Comparison of ENCODE assay signal across 8 cellular contexts in genomic region chrX:150984164-150984824, GRCh38. TPM values are rescaled to one million over a fixed set of nuclear protein-coding genes. Genes with fewer than 3 reads are reported as not detected.
DNase-seq lines count a peak whose midpoint lies in the region; ATAC-seq and TF ChIP-seq lines count a peak whose summit lies in the region.

No MANE protein-coding gene starts in this region.

- no peaks in the 10 kb centered on the region for H3K4me1 ChIP-seq in CD8-positive, alpha-beta memory T cell (ENCODE audit: insufficient read depth, low read length)
- no peaks in the 10 kb centered on the region for H3K4me1 ChIP-seq in muscle layer of duodenum (ENCODE audit: control insufficient read depth in 1 of 2, insufficient read depth in 2 of 2, low read length in 2 of 2)

- H3K4me3 ChIP-seq in CD8-positive, alpha-beta memory T cell (ENCODE audit: low read length) = peak overlapping the region; percentile 26
- H3K4me3 ChIP-seq in NB4 (ENCODE audit: low read depth, low read length) (peak overlapping the region; percentile 72), muscle layer of duodenum (ENCODE audit: low read depth in 1 of 2, low read length in 2 of 2) (peak overlapping the region; percentile 33 to 63)

- TF ChIP-seq POLR2A in NB4 (IDR thresholded peaks at IDR 0.05; ENCODE audit: extremely low read depth, insufficient read length) = no peak

- H3K9me3 Mint-ChIP-seq in CD8-positive, alpha-beta memory T cell = no peaks in the 10 kb centered on the region
- no peaks in the 10 kb centered on the region for H3K9me3 Mint-ChIP-seq in chondrocyte (ENCODE audit: low read depth)

- peaks cover 9 to 10% of the 10 kb centered on the region in 2 donors for H3K27me3 Mint-ChIP-seq in CD8-positive, alpha-beta memory T cell
- H3K27me3 Mint-ChIP-seq in chondrocyte (ENCODE audit: low read depth) = no peaks in the 10 kb centered on the region

- H3K27ac Mint-ChIP-seq in CD8-positive, alpha-beta memory T cell = peak overlapping the region in 4 of 8 donors; percentile 24 to 70 (median 47)
- peak overlapping the region; percentile 72 for H3K27ac Mint-ChIP-seq in chondrocyte (ENCODE audit: unreplicated experiment)

- peaks cover 4 to 13% (median 12%) of the 10 kb centered on the region in 3 donors for H3K4me1 Mint-ChIP-seq in CD8-positive, alpha-beta memory T cell
- peaks cover 8% of the 10 kb centered on the region for H3K4me1 Mint-ChIP-seq in chondrocyte (ENCODE audit: low read depth)

- peak in 1 of 5 donors; percentile 13 for DNase-seq in CD8-positive, alpha-beta memory T cell
- DNase-seq in NB4 (ENCODE audit: low read depth) (peak; percentile 17), chondrocyte (ENCODE audit: low spot score) (peak; percentile 72), T-helper 9 cell (no peak), UCSD-AML1 (lab: John Stamatoyannopoulos, UW; ENCODE audit: unreplicated experiment) (no peak)
- no peak for DNase-seq in stimulated activated CD4-positive, alpha-beta T cell treated with anti-CD3 and anti-CD28 coated beads, Interleukin-12 subunit alpha, Interleukin-12 subunit beta, amount 100 ng/mL, for 4 hours

- no peak for TF ChIP-seq CTCF in NB4 (IDR thresholded peaks at IDR 0.05; ENCODE audit: low read depth, low read length)
- TF ChIP-seq CTCF in chondrocyte (IDR thresholded peaks at IDR 0.05) = no peak

- H3K27ac ChIP-seq in CD8-positive, alpha-beta memory T cell (ENCODE audit: low read depth, low read length) = no peak overlapping the region
- no peak overlapping the region for H3K27ac ChIP-seq in muscle layer of duodenum (ENCODE audit: low read length)

- peak overlapping the region; percentile 78 to 88 (median 86) for H3K4me3 Mint-ChIP-seq in CD8-positive, alpha-beta memory T cell
- peak overlapping the region; percentile 76 for H3K4me3 Mint-ChIP-seq in chondrocyte (ENCODE audit: unreplicated experiment)

- H3K36me3 ChIP-seq in CD8-positive, alpha-beta memory T cell (ENCODE audit: insufficient read depth, low read length) = no peaks in the 10 kb centered on the region
- H3K36me3 ChIP-seq in muscle layer of duodenum (ENCODE audit: control insufficient read depth in 1 of 2, insufficient read depth in 2 of 2, low read length in 2 of 2) = no peaks in the 10 kb centered on the region

- CTCF ChIA-PET in CD8-positive, alpha-beta memory T cell (lab: Charles Lee) = no interaction called here

- peaks cover 5% of the 10 kb centered on the region for H3K27me3 ChIP-seq in CD8-positive, alpha-beta memory T cell (ENCODE audit: insufficient read depth, low read length, poor library complexity, severe bottlenecking)
- H3K27me3 ChIP-seq in muscle layer of duodenum (ENCODE audit: low read depth, low read length) = no peaks in the 10 kb centered on the region

- ATAC-seq in GM19467 (IDR thresholded peaks at IDR 0.05; ENCODE audit: unreplicated experiment) = peak; percentile 4

- no peaks in the 10 kb centered on the region for H3K9me3 ChIP-seq in CD8-positive, alpha-beta memory T cell (ENCODE audit: low read length)
- no peaks in the 10 kb centered on the region for H3K9me3 ChIP-seq in muscle layer of duodenum (ENCODE audit: control insufficient read depth in 1 of 2, low read length in 2 of 2)

- POLR2A ChIA-PET in CD8-positive, alpha-beta memory T cell (lab: Charles Lee) = no interaction called here

- peaks cover 0 to 4% (median 0%) of the 10 kb centered on the region in 3 donors for H3K36me3 Mint-ChIP-seq in CD8-positive, alpha-beta memory T cell
- H3K36me3 Mint-ChIP-seq in chondrocyte (ENCODE audit: low read depth) = peaks cover 10% of the 10 kb centered on the region

RNA-seq across cellular contexts. Expression of gene HMGB3, which starts 1.2 kb away (rescaled TPM):
- 10 to 100 TPM; 29.6 to 32.1 TPM for total RNA-seq in CD8-positive, alpha-beta memory T cell
- 1.5 TPM for polyA plus RNA-seq in CD8-positive, alpha-beta memory T cell
- 34.9 to 49.2 TPM (median 44.4 TPM) in 3 replicates for total RNA-seq in chondrocyte

Comparison
In these comparisons a context has a peak if more than half of its experiments do, and no peak if none do; other contexts are left out.
1. DNase-seq: peak in NB4 (single experiment) and chondrocyte (single experiment); none in T-helper 9 cell (single experiment), UCSD-AML1 (single experiment) and stimulated activated CD4-positive, alpha-beta T cell treated with anti-CD3 and anti-CD28 coated beads, Interleukin-12 subunit alpha, Interleukin-12 subunit beta, amount 100 ng/mL, for 4 hours (single experiment).
2. Peak in every context shown above with its lines, with median percentiles within 50 percentile points of each other: H3K4me3 ChIP-seq.